In the genomic region with DNA sequence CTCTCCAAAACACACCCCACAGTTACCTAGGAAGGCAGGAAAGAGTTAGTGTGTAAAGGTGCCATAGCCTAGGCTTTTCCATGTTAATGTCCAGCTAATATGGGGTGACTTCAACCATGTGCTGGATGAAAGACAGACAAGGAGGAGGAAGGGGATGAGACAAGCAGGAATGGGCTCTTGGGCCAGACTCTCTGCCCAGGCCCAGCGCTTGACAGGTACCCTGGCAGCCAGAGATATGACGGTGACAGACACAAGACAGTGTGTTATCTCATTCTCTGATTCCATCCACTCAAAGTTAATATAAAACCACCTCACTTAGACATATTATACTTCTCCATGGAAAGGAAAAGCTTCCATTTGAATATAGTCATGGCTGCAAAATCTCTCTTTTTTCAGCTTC, we compare ENCODE assay signal across 1 cellular context.
TF ChIP-seq lines count a peak whose summit lies in the region.

No MANE protein-coding gene starts in this region.

TF ChIP-seq in GM23338, 12 proteins besides CTCF, POLR2A, EP300 and RAD21 (continued from another document):
- TF ChIP-seq ZNF462 (CRISPR knock-in tag; IDR thresholded peaks at IDR 0.05) (no peak), ZNF331 (CRISPR knock-in tag; IDR thresholded peaks at IDR 0.05; ENCODE audit: low read depth) (no peak)
